In the genomic region with DNA sequence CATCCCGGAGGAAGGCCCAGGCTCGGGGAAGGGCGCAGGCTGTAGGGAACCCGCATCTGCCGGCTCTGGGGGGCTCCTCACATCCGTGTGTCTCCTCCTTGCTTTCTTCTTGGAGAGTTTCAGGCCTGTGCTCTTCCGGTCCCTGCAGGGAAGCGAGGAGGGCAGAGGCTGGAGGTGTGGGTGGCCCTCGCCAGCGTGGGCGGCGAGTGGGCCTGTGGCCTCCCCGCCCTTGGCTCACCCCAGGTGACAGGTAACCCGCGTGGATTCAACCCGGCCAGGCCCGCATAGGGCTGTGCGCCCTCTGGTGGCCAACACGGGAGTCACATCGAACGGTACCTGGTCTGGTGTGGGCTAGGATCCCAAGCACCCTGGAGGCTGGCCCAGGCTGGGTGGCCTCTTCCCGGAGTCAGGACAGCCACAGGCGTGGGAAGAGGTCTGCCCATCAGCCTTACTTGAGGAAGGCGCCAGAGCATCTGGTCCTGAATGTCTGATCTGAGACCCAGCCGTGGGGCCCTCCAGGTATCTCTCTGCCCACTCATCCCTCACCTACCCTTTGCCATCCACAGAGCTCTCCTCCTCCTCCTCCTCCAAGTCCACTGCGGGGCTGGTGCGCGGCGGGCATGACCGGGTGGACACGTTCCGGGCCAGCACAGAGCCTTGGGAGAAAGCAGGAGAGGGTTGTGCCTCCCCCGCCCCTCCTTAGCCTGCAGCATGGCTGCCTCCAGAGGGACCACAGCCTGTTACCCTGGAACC, we compare ENCODE assay signal across 8 cellular contexts. TPM values are rescaled to one million over a fixed set of nuclear protein-coding genes. Genes with fewer than 3 reads are reported as not detected.
DNase-seq lines count a peak whose midpoint lies in the region; ATAC-seq, FAIRE-seq and TF ChIP-seq lines count a peak whose summit lies in the region.

No MANE protein-coding gene starts in this region.

- H3K9me3 Mint-ChIP-seq in activated naive CD4-positive, alpha-beta T cell treated with anti-CD3 and anti-CD28 coated beads, Interleukin-2, amount 10 ng/mL, durations not matched to agents 7 days and 5 days, result no peaks in the 10 kb centered on the region

- H3K36me3 ChIP-seq in SU-DHL-6 (ENCODE audit: low read length) (no peaks in the 10 kb centered on the region), small intestine (ENCODE audit: control insufficient read depth in 2 of 2, insufficient read depth in 2 of 2, low read length in 2 of 2) (no peaks in the 10 kb centered on the region)

- peaks cover 7% of the 10 kb centered on the region for H3K4me1 Mint-ChIP-seq in activated naive CD4-positive, alpha-beta T cell treated with anti-CD3 and anti-CD28 coated beads, Interleukin-2, amount 10 ng/mL, durations not matched to agents 7 days and 5 days

- peaks cover 24% of the 10 kb centered on the region for H3K27me3 Mint-ChIP-seq in activated naive CD4-positive, alpha-beta T cell treated with anti-CD3 and anti-CD28 coated beads, Interleukin-2, amount 10 ng/mL, durations not matched to agents 7 days and 5 days

- peak; percentile 53 for DNase-seq in DMS53 treated with DMSO at 0.1 percent for 48 hours (lab: John Stamatoyannopoulos, UW; ENCODE audit: unreplicated experiment)
- DNase-seq in activated naive CD4-positive, alpha-beta T cell treated with anti-CD3 and anti-CD28 coated beads, Interleukin-2, amount 10 ng/mL, durations not matched to agents 7 days and 5 days, result peak; percentile 85
- peak; percentile 69 for DNase-seq in left cardiac atrium
- peak; percentile 68 for DNase-seq in small intestine
- no peak for DNase-seq in occipital lobe (lab: John Stamatoyannopoulos, UW)

- H3K27ac Mint-ChIP-seq in activated naive CD4-positive, alpha-beta T cell treated with anti-CD3 and anti-CD28 coated beads, Interleukin-2, amount 10 ng/mL, durations not matched to agents 7 days and 5 days, result no peak overlapping the region

- no peak overlapping the region for H3K4me2 ChIP-seq in SU-DHL-6 (ENCODE audit: low read depth, low read length, poor library complexity, severe bottlenecking)

- intact Hi-C loops in left cardiac atrium (cut with DNase I), result no loop called here

- H3F3A ChIP-seq in SU-DHL-6 (ENCODE audit: insufficient read depth), result no peaks in the 10 kb centered on the region

- TF ChIP-seq CTCF in SU-DHL-6 (IDR thresholded peaks at IDR 0.05; ENCODE audit: insufficient read depth, low read length, poor library complexity, severe bottlenecking), result peak; percentile 98

- H3K79me2 ChIP-seq in SU-DHL-6 (ENCODE audit: insufficient read depth, low read length), result no peaks in the 10 kb centered on the region

- no peak overlapping the region for H3K4me3 Mint-ChIP-seq in activated naive CD4-positive, alpha-beta T cell treated with anti-CD3 and anti-CD28 coated beads, Interleukin-2, amount 10 ng/mL, durations not matched to agents 7 days and 5 days

- no peak overlapping the region for H2AFZ ChIP-seq in SU-DHL-6 (ENCODE audit: low read depth, low read length, severe bottlenecking)

- CTCF ChIA-PET in activated naive CD4-positive, alpha-beta T cell treated with anti-CD3 and anti-CD28 coated beads, Interleukin-2, amount 10 ng/mL, durations not matched to agents 7 days and 5 days (lab: Charles Lee), result interaction anchor here (0.6 kb wide), 1 partner anchor 763 kb away, joined by 3 read pairs; no protein-coding TSS in a partner anchor

- no peaks in the 10 kb centered on the region for H3K36me3 Mint-ChIP-seq in activated naive CD4-positive, alpha-beta T cell treated with anti-CD3 and anti-CD28 coated beads, Interleukin-2, amount 10 ng/mL, durations not matched to agents 7 days and 5 days

- no peak for FAIRE-seq in small intestine (lab: Jason Lieb, UNC)

- H3K27me3 ChIP-seq in SU-DHL-6 (ENCODE audit: low read length) (no peaks in the 10 kb centered on the region), small intestine (ENCODE audit: control insufficient read depth in 2 of 2, insufficient read depth in 2 of 2, low read length in 2 of 2) (no peaks in the 10 kb centered on the region)

- H4K20me1 ChIP-seq in SU-DHL-6 (ENCODE audit: low read depth, low read length), result no peaks in the 10 kb centered on the region

- peaks cover 5% of the 10 kb centered on the region in 2 donors for H3K4me1 ChIP-seq in small intestine (ENCODE audit: control insufficient read depth in 2 of 2, insufficient read depth in 1 of 2, low read depth in 1 of 2, low read length in 1 of 2)

- 13 to 27% (median 14%) methylated on average over 30 to 33 of the region's 33 CpGs for WGBS in small intestine, 3 donors

- H3K4me3 ChIP-seq in SU-DHL-6 (ENCODE audit: insufficient read depth, low read length, poor library complexity, severe bottlenecking), result no peak overlapping the region
- no peak overlapping the region for H3K4me3 ChIP-seq in small intestine (ENCODE audit: low read depth in 1 of 2, low read length in 2 of 2)

- peak; percentile 67 for ATAC-seq in HG02973 (IDR thresholded peaks at IDR 0.05; ENCODE audit: unreplicated experiment)
- ATAC-seq in left cardiac atrium, result peak; percentile 70 to 75
- no peak for ATAC-seq in HG02970 (IDR thresholded peaks at IDR 0.05; ENCODE audit: low FRiP score, unreplicated experiment)

- H3K9me2 ChIP-seq in SU-DHL-6 (replicated peaks; ENCODE audit: insufficient read depth, low read length), result no peaks in the 10 kb centered on the region

- no peak overlapping the region for H3K27ac ChIP-seq in SU-DHL-6 (ENCODE audit: low read depth, low read length)
- peak overlapping the region in 1 of 2 donors; percentile 47 for H3K27ac ChIP-seq in small intestine (ENCODE audit: low read depth in 1 of 2, low read length in 1 of 2)

- H3K9me3 ChIP-seq in SU-DHL-6 (ENCODE audit: insufficient read depth, low read length), result no peaks in the 10 kb centered on the region
- no peaks in the 10 kb centered on the region for H3K9me3 ChIP-seq in small intestine (ENCODE audit: control insufficient read depth, low read depth)

- H3K9ac ChIP-seq in SU-DHL-6 (ENCODE audit: low read length), result no peak overlapping the region

RNA-seq across cellular contexts. Expression of gene TNFRSF25, which starts 9.6 kb away (rescaled TPM):
- total RNA-seq in left cardiac atrium (1 to 10 TPM; 5.5 to 5.9 TPM), occipital lobe (9.5 TPM)
- 10 to 100 TPM; 23.0 to 43.2 (median 23.3) TPM for polyA plus RNA-seq in small intestine

RNA-seq across cellular contexts. Expression of gene PLEKHG5, which starts 15.9 kb away (rescaled TPM):
- total RNA-seq in left cardiac atrium (10 to 100 TPM; 10.7 to 11.8 TPM), occipital lobe (25.6 TPM)
- polyA plus RNA-seq in small intestine, result 10 to 100 TPM in 1 of 3 donors, 1 to 10 TPM in 2; 2.4 to 10.5 (median 3.8) TPM

RNA-seq across cellular contexts. Expression of gene ESPN, which starts 51.0 kb away (rescaled TPM):
- total RNA-seq in left cardiac atrium, result under 1 TPM; 0.42 to 0.44 TPM
- 100 to 1,000 TPM in 2 of 3 donors, 10 to 100 TPM in 1; 83.5 to 336 (median 235) TPM for polyA plus RNA-seq in small intestine
- not detected for total RNA-seq in occipital lobe

RNA-seq across cellular contexts. Expression of gene HES2, which starts 55.8 kb away (rescaled TPM):
- total RNA-seq in left cardiac atrium (under 1 TPM in 1 of 2 donors, not detected in 1; 0.37 TPM), occipital lobe (0.16 TPM)
- 1 to 10 TPM in 2 of 3 donors, under 1 TPM in 1; 0.55 to 2.2 (median 1.1) TPM for polyA plus RNA-seq in small intestine
